9 cellular contexts compared by ENCODE assay signal in the genomic region with DNA sequence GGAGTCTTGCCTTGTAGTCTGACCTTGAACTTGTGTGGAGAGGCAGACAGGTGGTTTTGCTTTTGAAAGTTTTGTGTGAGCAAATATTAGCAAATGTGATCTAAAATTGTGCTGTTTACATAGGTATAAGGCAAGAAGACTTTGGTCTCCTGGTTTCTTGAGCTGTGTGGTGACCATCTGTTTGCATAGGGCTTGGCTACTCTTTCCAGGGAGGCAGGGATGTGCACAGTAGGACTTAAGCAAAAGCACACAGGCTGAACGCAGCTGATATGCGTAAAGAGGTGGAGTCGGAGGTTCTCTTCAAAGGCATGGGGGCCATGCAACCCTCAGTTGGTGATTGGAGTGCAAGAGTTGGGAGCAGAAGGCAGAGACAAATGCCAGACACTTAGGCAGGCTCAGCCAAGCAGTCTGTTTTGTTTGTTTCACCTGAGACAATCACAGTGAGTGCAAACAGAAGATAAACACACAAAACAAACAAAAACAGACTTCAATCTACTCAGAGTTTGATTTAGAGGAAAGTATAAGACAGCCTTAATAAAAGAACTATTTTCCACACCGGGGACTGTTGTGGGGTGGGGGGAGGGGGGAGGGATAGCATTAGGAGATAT.
DNase-seq lines count a peak whose midpoint lies in the region; ATAC-seq and TF ChIP-seq lines count a peak whose summit lies in the region.
"Had no signal": no experiment of that assay in that cellular context is flagged by ENCODE, and none has a peak within 500 bp of the region (broad histone marks: within the 10 kb centered on the region; RNA-seq: fewer than 3 reads in every experiment).

No MANE protein-coding gene starts in this region.

- DNase-seq in WTC11 (ENCODE audit: low spot score) (no peak), left colon (no peak)
- DNase-seq: Caco-2; CD8-positive, alpha-beta memory T cell; GF-D8 had no signal

- H3K4me1 Mint-ChIP-seq in WTC11: peaks cover 14% of the 10 kb centered on the region
- H3K4me1 Mint-ChIP-seq: CD8-positive, alpha-beta memory T cell had no signal

- POLR2A ChIA-PET in WTC11 (lab: Charles Lee): no interaction called here

- no peak overlapping the region for H3K4me3 Mint-ChIP-seq in WTC11
- H3K4me3 Mint-ChIP-seq: CD8-positive, alpha-beta memory T cell had no signal

- intact Hi-C loops in left colon (cut with DNase I, micrococcal nuclease): no loop called here

- H3K27ac ChIP-seq in 22Rv1: peak overlapping the region; percentile 44; the same call in 1 of the 2 replicates
- peak overlapping the region; percentile 62 for H3K27ac ChIP-seq in C4-2B

- TF ChIP-seq CTCF in 22Rv1 (IDR thresholded peaks at IDR 0.05) (no peak), C4-2B (conservative IDR thresholded peaks at IDR 0.05) (no peak), WTC11 (IDR thresholded peaks at IDR 0.05) (no peak)

- no peaks in the 10 kb centered on the region for H3K27me3 Mint-ChIP-seq in WTC11 (ENCODE audit: low read depth)
- H3K27me3 Mint-ChIP-seq: CD8-positive, alpha-beta memory T cell had no signal

- ATAC-seq in WTC11 (no peak), left colon (peak; percentile 26), HG03520 (IDR thresholded peaks at IDR 0.05; ENCODE audit: unreplicated experiment) (no peak), HG03039 (IDR thresholded peaks at IDR 0.05; ENCODE audit: unreplicated experiment) (no peak)

- H3K9me3 Mint-ChIP-seq in WTC11: peaks cover 5% of the 10 kb centered on the region

- CTCF ChIA-PET in WTC11 (lab: Charles Lee): no interaction called here

- peak overlapping the region; percentile 7; the same call in 1 of the 2 replicates for H3K27ac Mint-ChIP-seq in WTC11
- H3K27ac Mint-ChIP-seq: CD8-positive, alpha-beta memory T cell had no signal

- no peaks in the 10 kb centered on the region for H3K36me3 Mint-ChIP-seq in WTC11
- H3K36me3 Mint-ChIP-seq: CD8-positive, alpha-beta memory T cell had no signal

TF ChIP-seq in WTC11, 78 proteins besides CTCF, POLR2A, EP300 and RAD21:
- no peak for TF ChIP-seq SOX15 (CRISPR knock-in tag; IDR thresholded peaks at IDR 0.05)
- TF ChIP-seq, protein P1, sequence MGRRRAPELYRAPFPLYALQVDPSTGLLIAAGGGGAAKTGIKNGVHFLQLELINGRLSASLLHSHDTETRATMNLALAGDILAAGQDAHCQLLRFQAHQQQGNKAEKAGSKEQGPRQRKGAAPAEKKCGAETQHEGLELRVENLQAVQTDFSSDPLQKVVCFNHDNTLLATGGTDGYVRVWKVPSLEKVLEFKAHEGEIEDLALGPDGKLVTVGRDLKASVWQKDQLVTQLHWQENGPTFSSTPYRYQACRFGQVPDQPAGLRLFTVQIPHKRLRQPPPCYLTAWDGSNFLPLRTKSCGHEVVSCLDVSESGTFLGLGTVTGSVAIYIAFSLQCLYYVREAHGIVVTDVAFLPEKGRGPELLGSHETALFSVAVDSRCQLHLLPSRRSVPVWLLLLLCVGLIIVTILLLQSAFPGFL (CRISPR knock-in tag; IDR thresholded peaks at IDR 0.05; ENCODE audit: borderline replicate concordance): no peak
- TF ChIP-seq, protein P2, sequence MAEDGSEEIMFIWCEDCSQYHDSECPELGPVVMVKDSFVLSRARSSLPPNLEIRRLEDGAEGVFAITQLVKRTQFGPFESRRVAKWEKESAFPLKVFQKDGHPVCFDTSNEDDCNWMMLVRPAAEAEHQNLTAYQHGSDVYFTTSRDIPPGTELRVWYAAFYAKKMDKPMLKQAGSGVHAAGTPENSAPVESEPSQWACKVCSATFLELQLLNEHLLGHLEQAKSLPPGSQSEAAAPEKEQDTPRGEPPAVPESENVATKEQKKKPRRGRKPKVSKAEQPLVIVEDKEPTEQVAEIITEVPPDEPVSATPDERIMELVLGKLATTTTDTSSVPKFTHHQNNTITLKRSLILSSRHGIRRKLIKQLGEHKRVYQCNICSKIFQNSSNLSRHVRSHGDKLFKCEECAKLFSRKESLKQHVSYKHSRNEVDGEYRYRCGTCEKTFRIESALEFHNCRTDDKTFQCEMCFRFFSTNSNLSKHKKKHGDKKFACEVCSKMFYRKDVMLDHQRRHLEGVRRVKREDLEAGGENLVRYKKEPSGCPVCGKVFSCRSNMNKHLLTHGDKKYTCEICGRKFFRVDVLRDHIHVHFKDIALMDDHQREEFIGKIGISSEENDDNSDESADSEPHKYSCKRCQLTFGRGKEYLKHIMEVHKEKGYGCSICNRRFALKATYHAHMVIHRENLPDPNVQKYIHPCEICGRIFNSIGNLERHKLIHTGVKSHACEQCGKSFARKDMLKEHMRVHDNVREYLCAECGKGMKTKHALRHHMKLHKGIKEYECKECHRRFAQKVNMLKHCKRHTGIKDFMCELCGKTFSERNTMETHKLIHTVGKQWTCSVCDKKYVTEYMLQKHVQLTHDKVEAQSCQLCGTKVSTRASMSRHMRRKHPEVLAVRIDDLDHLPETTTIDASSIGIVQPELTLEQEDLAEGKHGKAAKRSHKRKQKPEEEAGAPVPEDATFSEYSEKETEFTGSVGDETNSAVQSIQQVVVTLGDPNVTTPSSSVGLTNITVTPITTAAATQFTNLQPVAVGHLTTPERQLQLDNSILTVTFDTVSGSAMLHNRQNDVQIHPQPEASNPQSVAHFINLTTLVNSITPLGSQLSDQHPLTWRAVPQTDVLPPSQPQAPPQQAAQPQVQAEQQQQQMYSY (CRISPR knock-in tag; IDR thresholded peaks at IDR 0.05): no peak
- TF ChIP-seq GABPB1 (CRISPR knock-in tag; IDR thresholded peaks at IDR 0.05): no peak
- TF ChIP-seq NR1H2 (CRISPR knock-in tag; IDR thresholded peaks at IDR 0.05): no peak
- TF ChIP-seq, protein P3, sequence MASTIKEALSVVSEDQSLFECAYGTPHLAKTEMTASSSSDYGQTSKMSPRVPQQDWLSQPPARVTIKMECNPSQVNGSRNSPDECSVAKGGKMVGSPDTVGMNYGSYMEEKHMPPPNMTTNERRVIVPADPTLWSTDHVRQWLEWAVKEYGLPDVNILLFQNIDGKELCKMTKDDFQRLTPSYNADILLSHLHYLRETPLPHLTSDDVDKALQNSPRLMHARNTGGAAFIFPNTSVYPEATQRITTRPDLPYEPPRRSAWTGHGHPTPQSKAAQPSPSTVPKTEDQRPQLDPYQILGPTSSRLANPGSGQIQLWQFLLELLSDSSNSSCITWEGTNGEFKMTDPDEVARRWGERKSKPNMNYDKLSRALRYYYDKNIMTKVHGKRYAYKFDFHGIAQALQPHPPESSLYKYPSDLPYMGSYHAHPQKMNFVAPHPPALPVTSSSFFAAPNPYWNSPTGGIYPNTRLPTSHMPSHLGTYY (CRISPR knock-in tag; IDR thresholded peaks at IDR 0.05): no peak
- TF ChIP-seq ZNF317 (CRISPR knock-in tag; IDR thresholded peaks at IDR 0.05; ENCODE audit: borderline replicate concordance, low read depth): no peak
- TF ChIP-seq ZBTB21 (CRISPR knock-in tag; IDR thresholded peaks at IDR 0.05; ENCODE audit: borderline replicate concordance): no peak
- TF ChIP-seq, protein P4, sequence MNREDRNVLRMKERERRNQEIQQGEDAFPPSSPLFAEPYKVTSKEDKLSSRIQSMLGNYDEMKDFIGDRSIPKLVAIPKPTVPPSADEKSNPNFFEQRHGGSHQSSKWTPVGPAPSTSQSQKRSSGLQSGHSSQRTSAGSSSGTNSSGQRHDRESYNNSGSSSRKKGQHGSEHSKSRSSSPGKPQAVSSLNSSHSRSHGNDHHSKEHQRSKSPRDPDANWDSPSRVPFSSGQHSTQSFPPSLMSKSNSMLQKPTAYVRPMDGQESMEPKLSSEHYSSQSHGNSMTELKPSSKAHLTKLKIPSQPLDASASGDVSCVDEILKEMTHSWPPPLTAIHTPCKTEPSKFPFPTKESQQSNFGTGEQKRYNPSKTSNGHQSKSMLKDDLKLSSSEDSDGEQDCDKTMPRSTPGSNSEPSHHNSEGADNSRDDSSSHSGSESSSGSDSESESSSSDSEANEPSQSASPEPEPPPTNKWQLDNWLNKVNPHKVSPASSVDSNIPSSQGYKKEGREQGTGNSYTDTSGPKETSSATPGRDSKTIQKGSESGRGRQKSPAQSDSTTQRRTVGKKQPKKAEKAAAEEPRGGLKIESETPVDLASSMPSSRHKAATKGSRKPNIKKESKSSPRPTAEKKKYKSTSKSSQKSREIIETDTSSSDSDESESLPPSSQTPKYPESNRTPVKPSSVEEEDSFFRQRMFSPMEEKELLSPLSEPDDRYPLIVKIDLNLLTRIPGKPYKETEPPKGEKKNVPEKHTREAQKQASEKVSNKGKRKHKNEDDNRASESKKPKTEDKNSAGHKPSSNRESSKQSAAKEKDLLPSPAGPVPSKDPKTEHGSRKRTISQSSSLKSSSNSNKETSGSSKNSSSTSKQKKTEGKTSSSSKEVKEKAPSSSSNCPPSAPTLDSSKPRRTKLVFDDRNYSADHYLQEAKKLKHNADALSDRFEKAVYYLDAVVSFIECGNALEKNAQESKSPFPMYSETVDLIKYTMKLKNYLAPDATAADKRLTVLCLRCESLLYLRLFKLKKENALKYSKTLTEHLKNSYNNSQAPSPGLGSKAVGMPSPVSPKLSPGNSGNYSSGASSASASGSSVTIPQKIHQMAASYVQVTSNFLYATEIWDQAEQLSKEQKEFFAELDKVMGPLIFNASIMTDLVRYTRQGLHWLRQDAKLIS (CRISPR knock-in tag; IDR thresholded peaks at IDR 0.05; ENCODE audit: borderline replicate concordance): no peak
